5 cellular contexts compared by ENCODE assay signal in genomic region chr11:13082588-13082987, GRCh38.
"Had no signal": no experiment of that assay in that cellular context is flagged by ENCODE, and none has a peak within 500 bp of the region (broad histone marks: within the 10 kb centered on the region; RNA-seq: fewer than 3 reads in every experiment).

No MANE protein-coding gene starts in this region.

- H3K27ac ChIP-seq: HL-60 had no signal

- H3K36me3 Mint-ChIP-seq: IgD-negative memory B cell had no signal

- H3K4me1 Mint-ChIP-seq: IgD-negative memory B cell had no signal

- ATAC-seq: HepG2, K562 had no signal

- H3K27ac Mint-ChIP-seq: IgD-negative memory B cell had no signal

- DNase-seq: IMR-90 had no signal

- H3K4me3 Mint-ChIP-seq: IgD-negative memory B cell had no signal

- H3K4me3 ChIP-seq: K562 had no signal
